ENCODE assay signal across 29 cellular contexts in genomic region chr5:156189628-156190027, GRCh38.
"Had no signal": no experiment of that assay in that cellular context is flagged by ENCODE, and none has a peak within 500 bp of the region (broad histone marks: within the 10 kb centered on the region; RNA-seq: fewer than 3 reads in every experiment).

No MANE protein-coding gene starts in this region.

- H3K4me3 Mint-ChIP-seq: stimulated activated effector memory CD8-positive, alpha-beta T cell treated with anti-CD3 and anti-CD28 coated beads, Interleukin-12 subunit alpha, Interleukin-12 subunit beta, amount 100 ng/mL, for 72 hours; stimulated activated memory B cell treated with anti-CD40 and anti-IgM and Interleukin-4, amounts not matched to agents 10 μg/mL and 1 μg/mL and 100 μg/mL, for 72 hours; stimulated activated naive B cell treated with anti-CD40 and anti-IgM and Interleukin-4, amounts not matched to agents 10 μg/mL and 1 μg/mL and 100 μg/mL, for 72 hours; stimulated activated naive CD8-positive, alpha-beta T cell treated with anti-CD3 and anti-CD28 coated beads, Interleukin-15, amount 100 ng/mL, for 72 hours; stimulated activated naive CD8-positive, alpha-beta T cell treated with anti-CD3 and anti-CD28 coated beads, Interleukin-15, Interleukin-2, amounts not matched to agents 100 ng/mL and 50 ng/mL, for 24 hours; type B pancreatic cell had no signal

- H3K27me3 Mint-ChIP-seq: stimulated activated memory B cell treated with anti-CD40 and anti-IgM and Interleukin-4, amounts not matched to agents 10 μg/mL and 1 μg/mL and 100 μg/mL, for 72 hours; stimulated activated naive B cell treated with anti-CD40 and anti-IgM and Interleukin-4, amounts not matched to agents 10 μg/mL and 1 μg/mL and 100 μg/mL, for 72 hours; stimulated activated naive CD8-positive, alpha-beta T cell treated with anti-CD3 and anti-CD28 coated beads, Interleukin-15, amount 100 ng/mL, for 72 hours; stimulated activated naive CD8-positive, alpha-beta T cell treated with anti-CD3 and anti-CD28 coated beads, Interleukin-15, Interleukin-2, amounts not matched to agents 100 ng/mL and 50 ng/mL, for 24 hours; type B pancreatic cell had no signal

- H3K9me3 Mint-ChIP-seq: stimulated activated effector memory CD8-positive, alpha-beta T cell treated with anti-CD3 and anti-CD28 coated beads, Interleukin-12 subunit alpha, Interleukin-12 subunit beta, amount 100 ng/mL, for 72 hours; stimulated activated naive CD8-positive, alpha-beta T cell treated with anti-CD3 and anti-CD28 coated beads, Interleukin-15, amount 100 ng/mL, for 72 hours; stimulated activated naive CD8-positive, alpha-beta T cell treated with anti-CD3 and anti-CD28 coated beads, Interleukin-15, Interleukin-2, amounts not matched to agents 100 ng/mL and 50 ng/mL, for 24 hours; type B pancreatic cell had no signal

- H3K9me3 ChIP-seq: stomach, suprapubic skin, testis, thoracic aorta, thyroid gland, tibial artery, tibial nerve, transverse colon, upper lobe of left lung, upper lobe of right lung, uterus, vagina had no signal

- FAIRE-seq: urothelium cell line had no signal

- DNase-seq: stimulated activated CD4-positive, alpha-beta T cell treated with anti-CD3 and anti-CD28 coated beads, Interleukin-2, amount 100 ng/mL, for 48 hours; stimulated activated CD4-positive, alpha-beta T cell treated with anti-CD3 and anti-CD28 coated beads, Interleukin-4, amount 100 ng/mL, for 1 hour; stimulated activated CD4-positive, alpha-beta T cell treated with anti-CD3 and anti-CD28 coated beads, Interleukin-4, amount 100 ng/mL, for 24 hours; stimulated activated CD4-positive, alpha-beta T cell treated with anti-CD3 and anti-CD28 coated beads, Interleukin-4, amount 100 ng/mL, for 4 hours; stimulated activated CD8-positive, alpha-beta memory T cell treated with anti-CD3 and anti-CD28 coated beads, Interleukin-4, amount 100 ng/mL, for 48 hours; stimulated activated naive B cell treated with anti-CD40 and anti-IgM and Interleukin-4, amounts not matched to agents 10 μg/mL and 1 μg/mL and 100 μg/mL, for 72 hours; stimulated activated naive CD4-positive, alpha-beta T cell; stimulated activated naive CD4-positive, alpha-beta T cell treated with Interleukin-2 at 50 U/mL for 16 hours; stimulated activated naive CD8-positive, alpha-beta T cell treated with anti-CD3 and anti-CD28 coated beads, Interleukin-15, amount 100 ng/mL, for 72 hours; stimulated activated naive CD8-positive, alpha-beta T cell treated with anti-CD3 and anti-CD28 coated beads, Interleukin-15, Interleukin-2, amounts not matched to agents 100 U/mL and 50 U/mL, for 24 hours; stomach; substantia nigra; testis; thyroid gland; tibial artery; transverse colon; trophoblast cell; upper lobe of left lung; upper lobe of right lung; uterus had no signal

- H3K4me1 ChIP-seq: stomach, suprapubic skin, testis, thyroid gland, tibial nerve, transverse colon, upper lobe of left lung, upper lobe of right lung, uterus, vagina had no signal

- ATAC-seq: stimulated activated effector memory CD8-positive, alpha-beta T cell treated with anti-CD3 and anti-CD28 coated beads, Interleukin-12 subunit alpha, Interleukin-12 subunit beta, amount 100 ng/mL, for 72 hours; stimulated activated memory B cell treated with anti-CD40 and anti-IgM and Interleukin-4, amounts not matched to agents 10 μg/mL and 1 μg/mL and 100 μg/mL, for 72 hours; stimulated activated naive B cell treated with anti-CD40 and anti-IgM and Interleukin-4, amounts not matched to agents 10 μg/mL and 1 μg/mL and 100 μg/mL, for 72 hours; stimulated activated naive CD8-positive, alpha-beta T cell treated with anti-CD3 and anti-CD28 coated beads, Interleukin-15, amount 100 ng/mL, for 72 hours; stimulated activated naive CD8-positive, alpha-beta T cell treated with anti-CD3 and anti-CD28 coated beads, Interleukin-15, Interleukin-2, amounts not matched to agents 100 U/mL and 50 U/mL, for 24 hours; upper lobe of right lung had no signal

- H3K4me1 Mint-ChIP-seq: stimulated activated effector memory CD8-positive, alpha-beta T cell treated with anti-CD3 and anti-CD28 coated beads, Interleukin-12 subunit alpha, Interleukin-12 subunit beta, amount 100 ng/mL, for 72 hours; stimulated activated memory B cell treated with anti-CD40 and anti-IgM and Interleukin-4, amounts not matched to agents 10 μg/mL and 1 μg/mL and 100 μg/mL, for 72 hours; stimulated activated naive B cell treated with anti-CD40 and anti-IgM and Interleukin-4, amounts not matched to agents 10 μg/mL and 1 μg/mL and 100 μg/mL, for 72 hours; stimulated activated naive CD8-positive, alpha-beta T cell treated with anti-CD3 and anti-CD28 coated beads, Interleukin-15, amount 100 ng/mL, for 72 hours had no signal

- H3K27ac ChIP-seq: stomach, suprapubic skin, testis, thoracic aorta, thyroid gland, tibial artery, tibial nerve, transverse colon, upper lobe of left lung, upper lobe of right lung, uterus, vagina had no signal

- H3K4me3 ChIP-seq: stomach, suprapubic skin, testis, thoracic aorta, thyroid gland, tibial artery, tibial nerve, transverse colon, upper lobe of left lung, upper lobe of right lung, uterus, vagina had no signal

- H3K27ac Mint-ChIP-seq: stimulated activated effector memory CD8-positive, alpha-beta T cell treated with anti-CD3 and anti-CD28 coated beads, Interleukin-12 subunit alpha, Interleukin-12 subunit beta, amount 100 ng/mL, for 72 hours; stimulated activated memory B cell treated with anti-CD40 and anti-IgM and Interleukin-4, amounts not matched to agents 10 μg/mL and 1 μg/mL and 100 μg/mL, for 72 hours; stimulated activated naive B cell treated with anti-CD40 and anti-IgM and Interleukin-4, amounts not matched to agents 10 μg/mL and 1 μg/mL and 100 μg/mL, for 72 hours; stimulated activated naive CD8-positive, alpha-beta T cell treated with anti-CD3 and anti-CD28 coated beads, Interleukin-15, amount 100 ng/mL, for 72 hours; stimulated activated naive CD8-positive, alpha-beta T cell treated with anti-CD3 and anti-CD28 coated beads, Interleukin-15, Interleukin-2, amounts not matched to agents 100 ng/mL and 50 ng/mL, for 24 hours; type B pancreatic cell had no signal

- H3K36me3 Mint-ChIP-seq: stimulated activated effector memory CD8-positive, alpha-beta T cell treated with anti-CD3 and anti-CD28 coated beads, Interleukin-12 subunit alpha, Interleukin-12 subunit beta, amount 100 ng/mL, for 72 hours; stimulated activated memory B cell treated with anti-CD40 and anti-IgM and Interleukin-4, amounts not matched to agents 10 μg/mL and 1 μg/mL and 100 μg/mL, for 72 hours; stimulated activated naive B cell treated with anti-CD40 and anti-IgM and Interleukin-4, amounts not matched to agents 10 μg/mL and 1 μg/mL and 100 μg/mL, for 72 hours; type B pancreatic cell had no signal
